Comparison of ENCODE assay signal across 8 cellular contexts in the genomic region with DNA sequence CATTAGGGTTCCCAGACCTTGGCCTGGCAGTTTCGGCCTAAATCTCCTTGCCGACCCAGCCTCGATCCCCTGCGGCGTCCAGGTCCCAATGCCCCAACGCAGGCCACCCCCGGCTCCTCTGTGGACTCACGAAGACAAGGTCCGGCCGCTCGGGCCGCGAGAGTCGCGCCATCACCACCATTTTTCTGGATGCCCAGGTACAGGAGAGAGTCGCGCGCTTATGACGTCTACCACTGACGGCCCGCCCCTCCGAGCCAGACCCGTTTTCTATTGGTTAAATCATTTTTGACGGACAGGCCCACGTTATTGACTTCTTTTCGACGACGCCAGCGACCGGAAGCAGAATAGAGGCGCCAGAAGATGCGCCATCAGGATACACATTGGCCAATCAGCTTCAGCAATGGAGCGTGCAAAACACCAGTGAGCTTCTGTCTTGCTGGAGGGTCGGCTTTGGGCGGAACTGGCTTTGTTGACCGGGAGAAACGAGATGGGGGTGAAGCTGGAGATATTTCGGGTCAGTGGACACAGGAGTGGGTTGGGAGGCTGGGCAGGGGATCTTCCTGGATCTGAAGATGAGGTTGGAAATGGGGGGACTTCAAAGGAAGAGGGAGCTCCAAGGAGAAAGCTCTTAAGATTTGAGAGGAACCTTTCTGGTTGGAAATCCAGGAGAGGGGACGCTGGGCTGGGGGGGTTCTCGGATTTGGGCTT. TPM values are rescaled to one million over a fixed set of nuclear protein-coding genes. Genes with fewer than 3 reads are reported as not detected.
DNase-seq lines count a peak whose midpoint lies in the region; ATAC-seq, FAIRE-seq and TF ChIP-seq lines count a peak whose summit lies in the region.

A gene with protein sequence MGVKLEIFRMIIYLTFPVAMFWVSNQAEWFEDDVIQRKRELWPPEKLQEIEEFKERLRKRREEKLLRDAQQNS (plus strand): TSS at position 447 of the 708 bp plus-strand sequence. CDS start 41 bp downstream, at position 488.
A gene (minus strand): TSS at position 199 of the 708 bp plus-strand sequence. CDS start 18 bp downstream, at position 181.

- FAIRE-seq in H54 (lab: Jason Lieb, UNC): peak; percentile 93

- TF ChIP-seq CTCF in fibroblast of pulmonary artery (IDR thresholded peaks at IDR 0.05; ENCODE audit: low read length, missing control alignments): no peak

- no peaks in the 10 kb centered on the region for H3K9me3 Mint-ChIP-seq in natural killer cell treated with Interleukin-12 subunit alpha and Interleukin-12 subunit beta and Interleukin-15 and Interleukin-18, amount 100 ng/mL, for 72 hours

- no peaks in the 10 kb centered on the region for H3K9me3 ChIP-seq in MG63

- H3K4me3 Mint-ChIP-seq in natural killer cell treated with Interleukin-12 subunit alpha and Interleukin-12 subunit beta and Interleukin-15 and Interleukin-18, amount 100 ng/mL, for 72 hours: peak within 1 kb of the TSS; percentile 99

- H3K4me1 Mint-ChIP-seq in natural killer cell treated with Interleukin-12 subunit alpha and Interleukin-12 subunit beta and Interleukin-15 and Interleukin-18, amount 100 ng/mL, for 72 hours (ENCODE audit: low read depth in 2 of 2): peaks cover 31 to 41% of the 10 kb centered on the region in 2 donors

- TF ChIP-seq POLR2A in H54 (IDR thresholded peaks at IDR 0.05; ENCODE audit: low read depth, low read length): peak; percentile 43; the same call in 1 of the 2 replicates

- peak within 1 kb of the TSS; percentile 93 for H3K4me3 ChIP-seq in MG63
- H3K4me3 ChIP-seq in fibroblast of pulmonary artery (replicated peaks; ENCODE audit: low read depth, low read length): peak within 1 kb of the TSS; percentile 100

- ATAC-seq in natural killer cell treated with Interleukin-12 subunit alpha and Interleukin-12 subunit beta and Interleukin-15 and Interleukin-18, amount 100 ng/mL, for 72 hours: peak; percentile 97 to 98
- peak; percentile 97 for ATAC-seq in stimulated activated naive CD8-positive, alpha-beta T cell treated with anti-CD3 and anti-CD28 coated beads, Interleukin-15, Interleukin-2, amounts not matched to agents 100 U/mL and 50 U/mL, for 24 hours

- H3K27ac Mint-ChIP-seq in natural killer cell treated with Interleukin-12 subunit alpha and Interleukin-12 subunit beta and Interleukin-15 and Interleukin-18, amount 100 ng/mL, for 72 hours: peak within 1 kb of the TSS; percentile 95 to 99

- H3K36me3 Mint-ChIP-seq in natural killer cell treated with Interleukin-12 subunit alpha and Interleukin-12 subunit beta and Interleukin-15 and Interleukin-18, amount 100 ng/mL, for 72 hours: peaks cover 9% of the 10 kb centered on the region

- H3K36me3 ChIP-seq in MG63: peaks cover 37% of the 10 kb centered on the region

- no peaks in the 10 kb centered on the region for H3K27me3 Mint-ChIP-seq in natural killer cell treated with Interleukin-12 subunit alpha and Interleukin-12 subunit beta and Interleukin-15 and Interleukin-18, amount 100 ng/mL, for 72 hours

- no peaks in the 10 kb centered on the region; the same call in 1 of the 2 replicates for H3K27me3 ChIP-seq in MG63

- DNase-seq in EL: peak; percentile 99
- peak; percentile 100 for DNase-seq in H54 (ENCODE audit: insufficient read length, low spot score)
- DNase-seq in MG63: peak; percentile 99
- DNase-seq in SHP77 treated with DMSO at 0.1 percent for 48 hours (lab: John Stamatoyannopoulos, UW): peak; percentile 96
- DNase-seq in activated effector memory CD4-positive, alpha-beta T cell treated with anti-CD3 and anti-CD28 coated beads, Interleukin-2, amount 50 U/mL, for 16 hours: peak; percentile 98
- peak; percentile 99 for DNase-seq in fibroblast of pulmonary artery (ENCODE audit: low read depth)
- DNase-seq in natural killer cell treated with Interleukin-12 subunit alpha and Interleukin-12 subunit beta and Interleukin-15 and Interleukin-18, amount 100 ng/mL, for 72 hours (ENCODE audit: low spot score): peak; percentile 95
- peak; percentile 92 for DNase-seq in stimulated activated naive CD8-positive, alpha-beta T cell treated with anti-CD3 and anti-CD28 coated beads, Interleukin-15, Interleukin-2, amounts not matched to agents 100 U/mL and 50 U/mL, for 24 hours

RNA-seq across cellular contexts. Expression of the first gene that starts in this region (rescaled TPM):
- 0.39 and 69.0 TPM in 2 replicates for total RNA-seq in MG63 (2014; rRNA removed; shearing (Covaris generic); ENCODE audit: low replicate concordance)
- 10 to 100 TPM; 75.9 to 95.7 TPM for total RNA-seq in natural killer cell treated with Interleukin-12 subunit alpha and Interleukin-12 subunit beta and Interleukin-15 and Interleukin-18, amount 100 ng/mL, for 72 hours

RNA-seq across cellular contexts. Expression of the second gene that starts in this region (rescaled TPM):
- 71.0 and 115 TPM in 2 replicates for total RNA-seq in MG63 (2014; rRNA removed; shearing (Covaris generic); ENCODE audit: low replicate concordance)
- 10 to 100 TPM; 42.2 to 46.1 TPM for total RNA-seq in natural killer cell treated with Interleukin-12 subunit alpha and Interleukin-12 subunit beta and Interleukin-15 and Interleukin-18, amount 100 ng/mL, for 72 hours

Comparison
In these comparisons a context has a peak if more than half of its experiments do, and no peak if none do; other contexts are left out.
1. Peak in every context shown above with its lines: DNase-seq, ATAC-seq and H3K4me3 ChIP-seq.